28 cellular contexts compared by ENCODE assay signal in the genomic region with DNA sequence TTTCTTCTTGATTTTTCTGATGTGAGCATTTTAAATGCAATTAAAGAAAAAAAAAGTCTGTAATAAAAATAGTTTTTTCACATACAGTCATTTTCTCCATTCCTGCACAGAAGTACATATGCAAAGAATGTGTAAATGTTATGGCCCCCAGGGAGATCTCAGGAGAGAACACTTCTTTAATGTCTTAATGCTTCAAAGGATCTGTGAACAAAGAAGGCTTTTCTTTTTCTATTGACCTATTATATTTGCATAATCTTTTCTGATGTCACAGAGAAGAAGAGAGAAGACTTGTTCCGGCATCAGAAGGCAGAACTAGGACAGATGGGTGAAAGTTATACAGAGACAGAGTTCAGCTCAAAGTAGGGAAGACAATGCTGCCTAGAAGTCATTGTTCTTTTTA.
A peak's percentile ranks its signal among the peaks of the same experiment; 100 is the strongest.
DNase-seq lines count a peak whose midpoint lies in the region; FAIRE-seq and TF ChIP-seq lines count a peak whose summit lies in the region.
"Had no signal": no experiment of that assay in that cellular context is flagged by ENCODE, and none has a peak within 500 bp of the region (broad histone marks: within the 10 kb centered on the region; RNA-seq: fewer than 3 reads in every experiment).

No MANE protein-coding gene starts in this region.

- H3K27me3 ChIP-seq in A673 (replicated peaks; ENCODE audit: insufficient read depth, low read depth, low read length, poor library complexity) (no peaks in the 10 kb centered on the region), HUES48 (ENCODE audit: control insufficient read depth, insufficient read depth, low read length) (no peaks in the 10 kb centered on the region), H1 (replicated peaks in 1 of 4; ENCODE audit: control insufficient read depth in 3 of 4, extremely low read depth in 1 of 4, insufficient read depth in 3 of 4, low read length in 3 of 4) (no peaks in the 10 kb centered on the region), smooth muscle cell (ENCODE audit: low read depth) (no peaks in the 10 kb centered on the region)
- H3K27me3 ChIP-seq: SJCRH30 had no signal

- no peak overlapping the region for H2AK5ac ChIP-seq in H1 (ENCODE audit: low read depth, low read length)

- FAIRE-seq in H1 (lab: Jason Lieb, UNC): no peak
- FAIRE-seq in urothelium cell line (lab: Jason Lieb, UNC): no peak
- FAIRE-seq: K562 had no signal

- H4K20me1 ChIP-seq in H1 (replicated peaks in 1 of 2; ENCODE audit: control insufficient read depth in 1 of 2, insufficient read depth in 2 of 2, low read length in 2 of 2) (no peaks in the 10 kb centered on the region), smooth muscle cell (ENCODE audit: low read depth) (no peaks in the 10 kb centered on the region)

- POLR2A ChIA-PET in A673 (lab: Charles Lee; ENCODE audit: low non-redundant PET) (no interaction called here), H1 (lab: Charles Lee; ENCODE audit: partially characterized antibody) (no interaction called here)

- no peak overlapping the region for H2BK120ac ChIP-seq in H1 (replicated peaks; ENCODE audit: low read depth, low read length)

- no peaks in the 10 kb centered on the region for H3K79me1 ChIP-seq in H1 (ENCODE audit: low read depth, low read length)

- H3K9ac ChIP-seq in HUES48 (ENCODE audit: low read depth, low read length): no peak overlapping the region
- H3K9ac ChIP-seq in H1 (replicated peaks in 1 of 4; ENCODE audit: extremely low read depth in 1 of 4, low read depth in 3 of 4, low read length in 3 of 4): no peak overlapping the region
- H3K9ac ChIP-seq in smooth muscle cell (ENCODE audit: low read depth): no peak overlapping the region
- H3K9ac ChIP-seq: GM23248 had no signal

- no peaks in the 10 kb centered on the region for H3F3A ChIP-seq in smooth muscle cell (ENCODE audit: low read depth)

- H2BK12ac ChIP-seq in H1 (ENCODE audit: low read depth, low read length): no peak overlapping the region

- BruUV-seq in A673 (replicated peaks; lab: Mats Ljungman, UMichigan): no TSS peak

- H3K9me3 ChIP-seq in A673 (ENCODE audit: low read depth, low read length, poor library complexity, severe bottlenecking): no peaks in the 10 kb centered on the region
- no peaks in the 10 kb centered on the region for H3K9me3 ChIP-seq in HUES48 (ENCODE audit: control insufficient read depth, insufficient read depth, low read length)
- no peaks in the 10 kb centered on the region for H3K9me3 ChIP-seq in H1 (ENCODE audit: insufficient read depth in 2 of 2, low read depth in 1 of 2, low read length in 1 of 2)
- H3K9me3 ChIP-seq in smooth muscle cell (replicated peaks; ENCODE audit: low read depth): no peaks in the 10 kb centered on the region
- H3K9me3 ChIP-seq: Caco-2, HAP-1 had no signal

- 64% methylated on average over 1 of the region's 1 CpG; no CpG with 5 or more reads in 1 of the 2 experiments for WGBS in H1 (ENCODE audit: extremely low coverage in 1 of 2, insufficient coverage in 1 of 2, insufficient read length in 1 of 2, insufficient replicate concordance in 2 of 2, low coverage in 1 of 2, low lambda C conversion rate in 2 of 2, missing lambda C conversion rate in 1 of 2), 2 experiments
- 47% methylated on average over 1 of the region's 1 CpG for WGBS in smooth muscle cell (ENCODE audit: low lambda C conversion rate)

- no peak overlapping the region for H3K23ac ChIP-seq in H1 (ENCODE audit: insufficient read length)

- H3K18ac ChIP-seq in H1 (ENCODE audit: extremely low read depth, low read length): no peak overlapping the region

- H3K4me2 ChIP-seq in H1 (ENCODE audit: insufficient read depth in 1 of 2, low read depth in 2 of 2, low read length in 2 of 2) (no peak overlapping the region; a peak in 1 of 4 replicates), smooth muscle cell (no peak overlapping the region)
- H3K4me2 ChIP-seq: PC-9 had no signal

- H2BK20ac ChIP-seq in H1 (ENCODE audit: low read length): no peak overlapping the region

- H2BK15ac ChIP-seq in H1 (ENCODE audit: low read length): no peak overlapping the region

- no peaks in the 10 kb centered on the region for H3K36me3 ChIP-seq in A673 (ENCODE audit: insufficient read depth, low read length, poor library complexity, severe bottlenecking)
- no peaks in the 10 kb centered on the region for H3K36me3 ChIP-seq in HUES48 (ENCODE audit: control insufficient read depth, insufficient read depth, low read length)
- no peaks in the 10 kb centered on the region for H3K36me3 ChIP-seq in H1 (ENCODE audit: control insufficient read depth in 2 of 4, insufficient read depth in 4 of 4, low read length in 3 of 4)
- H3K36me3 ChIP-seq in smooth muscle cell (ENCODE audit: low read depth): no peaks in the 10 kb centered on the region
- H3K36me3 ChIP-seq: HAP-1, SJCRH30 had no signal

- peak overlapping the region; percentile 65 for H3K4ac ChIP-seq in H1 (replicated peaks; ENCODE audit: insufficient read length, low read depth, low read length)

- no peak overlapping the region for H3K56ac ChIP-seq in H1 (replicated peaks; ENCODE audit: insufficient read length, low read depth, low read length)

- H3K4me3 ChIP-seq in A673 (ENCODE audit: low read depth, low read length, poor library complexity, severe bottlenecking) (no peak overlapping the region), HUES48 (ENCODE audit: low read depth, low read length) (no peak overlapping the region), H1 (ENCODE audit: extremely low read depth in 1 of 4, insufficient read depth in 2 of 4, low read depth in 3 of 4, low read length in 4 of 4) (no peak overlapping the region), smooth muscle cell (no peak overlapping the region)
- H3K4me3 ChIP-seq: GM23248, HAP-1, K562, PC-9, SJCRH30 had no signal

- TF ChIP-seq POLR2A in H1 (IDR thresholded peaks at IDR 0.05; ENCODE audit: control extremely low read depth in 1 of 2, low read depth in 2 of 2, low read length in 2 of 2): no peak

- no peak overlapping the region for H4K5ac ChIP-seq in H1 (ENCODE audit: insufficient read length, low read depth, low read length)

- H2AFZ ChIP-seq in H1 (ENCODE audit: low read length) (no peak overlapping the region), smooth muscle cell (ENCODE audit: low read depth) (no peak overlapping the region)
- H2AFZ ChIP-seq: GM23248, PC-9 had no signal

- TF ChIP-seq RAD21 in H1 (IDR thresholded peaks at IDR 0.05 in 1 of 2, conservative IDR thresholded peaks at IDR 0.05 in 1 of 2; ENCODE audit: low read depth in 2 of 2, low read length in 2 of 2): no peak

- DNase-seq in A673 (ENCODE audit: low spot score) (peak; percentile 46), NCI-H69 (lab: John Stamatoyannopoulos, UW) (peak; percentile 3), H1 (ENCODE audit: low read depth in 1 of 2, low spot score in 2 of 2) (no peak), urothelium cell line (ENCODE audit: low spot score) (no peak), smooth muscle cell (lab: John Stamatoyannopoulos, UW; ENCODE audit: unreplicated experiment) (no peak), NCI-H128 (lab: John Stamatoyannopoulos, UW; ENCODE audit: unreplicated experiment) (no peak)
- DNase-seq in activated naive CD4-positive, alpha-beta T cell (lab: John Stamatoyannopoulos, UW): no peak
- DNase-seq: C1 segment of cervical spinal cord; Caco-2; CD4-positive, alpha-beta memory T cell; DMS 273 treated with DMSO at 0.1 percent for 48 hours; GF-D8; GM23248; HFFc6; Kasumi-1; NCI-H1105 treated with DMSO at 0.1 percent for 48 hours; NCI-H2029 treated with DMSO at 0.1 percent for 48 hours; NCI-H2171; NCI-H226; NCI-H510A; NCI-H774; PC-9; SJCRH30; T-helper 2 cell had no signal

- no peak for TF ChIP-seq EP300 in H1 (IDR thresholded peaks at IDR 0.05; ENCODE audit: borderline replicate concordance in 1 of 2, low read depth in 2 of 2, low read length in 2 of 2)

- H3K27ac ChIP-seq in A673 (ENCODE audit: low read depth, low read length, poor library complexity, severe bottlenecking) (no peak overlapping the region), HUES48 (ENCODE audit: low read depth, low read length) (peak overlapping the region; percentile 48), H1 (ENCODE audit: low read depth, low read length) (no peak overlapping the region), smooth muscle cell (ENCODE audit: low read depth) (no peak overlapping the region)
- H3K27ac ChIP-seq: GM23248, HL-60, PC-9, SJCRH30 had no signal

- H4K91ac ChIP-seq in H1 (replicated peaks; ENCODE audit: insufficient read length, low read length): no peak overlapping the region

- no peak overlapping the region for H4K8ac ChIP-seq in H1 (ENCODE audit: extremely low read depth, insufficient read depth, low read length)

- no peak for TF ChIP-seq CTCF in A673 (conservative IDR thresholded peaks at IDR 0.05; ENCODE audit: low read depth, low read length)
- TF ChIP-seq CTCF in H1 (IDR thresholded peaks at IDR 0.05; ENCODE audit: control extremely low read depth in 1 of 3, insufficient read depth in 1 of 3, low read depth in 1 of 3, low read length in 3 of 3): no peak
- no peak for TF ChIP-seq CTCF in smooth muscle cell (IDR thresholded peaks at IDR 0.05; ENCODE audit: borderline replicate concordance, insufficient read depth, poor library complexity, severe bottlenecking)

- CTCF ChIA-PET in A673 (lab: Charles Lee): no interaction called here
- CTCF ChIA-PET in H1 (lab: Charles Lee; ENCODE audit: partially characterized antibody): interaction anchor here (1.7 kb wide), 1 partner anchor 52 kb away, joined by 5 read pairs; no protein-coding TSS in a partner anchor

- H3K4me1 ChIP-seq in A673 (ENCODE audit: insufficient read depth, low read length, poor library complexity, severe bottlenecking) (no peaks in the 10 kb centered on the region), HUES48 (ENCODE audit: control insufficient read depth, insufficient read depth, low read length) (peaks cover 28% of the 10 kb centered on the region; the same call in 1 of the 2 replicates), H1 (replicated peaks in 1 of 4; ENCODE audit: control insufficient read depth in 3 of 4, insufficient read depth in 4 of 4, low read length in 3 of 4) (no peaks in the 10 kb centered on the region; a peak in 1 of 7 replicates), smooth muscle cell (ENCODE audit: low read depth) (no peaks in the 10 kb centered on the region)
- H3K4me1 ChIP-seq: Caco-2, HAP-1, SJCRH30 had no signal

- intact Hi-C loops in A673 (cut with micrococcal nuclease; ENCODE audit: unreplicated experiment): no loop called here

- H3K14ac ChIP-seq in H1 (ENCODE audit: insufficient read length): no peak overlapping the region

- no peak overlapping the region for H2BK5ac ChIP-seq in H1 (ENCODE audit: low read depth, low read length)

- H3K23me2 ChIP-seq in H1 (ENCODE audit: low read depth, low read length): no peaks in the 10 kb centered on the region; the same call in 1 of the 2 replicates

- H3K79me2 ChIP-seq in H1 (ENCODE audit: control insufficient read depth in 1 of 2, insufficient read depth in 2 of 2, low read length in 2 of 2) (no peaks in the 10 kb centered on the region), smooth muscle cell (ENCODE audit: low read depth) (no peaks in the 10 kb centered on the region)

TF ChIP-seq in H1, 55 proteins besides CTCF, POLR2A, EP300 and RAD21 (continues in another document):
- no peak for TF ChIP-seq YY1 (IDR thresholded peaks at IDR 0.05; ENCODE audit: low read depth, low read length)
- TF ChIP-seq SIN3A (conservative IDR thresholded peaks at IDR 0.05 in 1 of 2, IDR thresholded peaks at IDR 0.05 in 1 of 2; ENCODE audit: low read depth in 1 of 2, low read length in 2 of 2): no peak
- TF ChIP-seq KDM1A (IDR thresholded peaks at IDR 0.05; ENCODE audit: borderline replicate concordance, low read length): no peak
- no peak for TF ChIP-seq TBP (IDR thresholded peaks at IDR 0.05; ENCODE audit: low read depth, low read length)

Comparison
In these comparisons a context has a peak if more than half of its experiments do, and no peak if none do; other contexts are left out.
1. DNase-seq: peak in A673 (single experiment) and NCI-H69 (single experiment); none in H1 (0 of 2), urothelium cell line (single experiment), smooth muscle cell (single experiment), NCI-H128 (single experiment) and activated naive CD4-positive, alpha-beta T cell (0 of 4).